1 cellular context compared by ENCODE assay signal in the genomic region with DNA sequence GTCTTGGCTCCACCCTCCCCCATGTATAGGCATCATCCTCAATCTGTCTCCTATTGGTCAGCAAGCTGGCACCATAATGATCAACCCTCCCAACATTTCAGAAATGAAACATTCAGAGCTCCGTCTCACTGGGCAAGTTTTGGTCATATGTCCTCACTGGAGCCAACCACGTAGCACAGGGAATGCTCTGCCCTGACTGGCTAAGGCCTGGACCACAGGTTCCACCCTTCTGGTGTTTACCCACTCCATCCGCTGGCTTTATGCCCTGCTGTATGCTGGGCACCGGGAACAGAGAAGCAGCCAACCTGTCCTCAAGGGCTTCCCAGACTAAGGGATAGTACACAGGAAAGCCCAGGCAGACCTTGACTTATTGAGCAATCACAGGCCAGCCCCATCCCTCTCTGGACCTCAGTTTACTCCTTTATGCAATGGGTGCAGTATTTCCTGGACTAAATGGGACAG.
TF ChIP-seq lines count a peak whose summit lies in the region.

No MANE protein-coding gene starts in this region.

TF ChIP-seq in IMR-90, 13 proteins besides CTCF, POLR2A, EP300 and RAD21 (continued from another document):
- peak; percentile 66 for TF ChIP-seq USF2 (IDR thresholded peaks at IDR 0.05; ENCODE audit: low read depth, low read length)
- no peak; the same call in 1 of the 2 replicates for TF ChIP-seq RFX5 (IDR thresholded peaks at IDR 0.05; ENCODE audit: low read depth, low read length)
- no peak for TF ChIP-seq SMC3 (IDR thresholded peaks at IDR 0.05; ENCODE audit: low read depth, low read length)
- TF ChIP-seq, protein P1, sequence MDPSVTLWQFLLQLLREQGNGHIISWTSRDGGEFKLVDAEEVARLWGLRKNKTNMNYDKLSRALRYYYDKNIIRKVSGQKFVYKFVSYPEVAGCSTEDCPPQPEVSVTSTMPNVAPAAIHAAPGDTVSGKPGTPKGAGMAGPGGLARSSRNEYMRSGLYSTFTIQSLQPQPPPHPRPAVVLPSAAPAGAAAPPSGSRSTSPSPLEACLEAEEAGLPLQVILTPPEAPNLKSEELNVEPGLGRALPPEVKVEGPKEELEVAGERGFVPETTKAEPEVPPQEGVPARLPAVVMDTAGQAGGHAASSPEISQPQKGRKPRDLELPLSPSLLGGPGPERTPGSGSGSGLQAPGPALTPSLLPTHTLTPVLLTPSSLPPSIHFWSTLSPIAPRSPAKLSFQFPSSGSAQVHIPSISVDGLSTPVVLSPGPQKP (IDR thresholded peaks at IDR 0.05; ENCODE audit: borderline replicate concordance, low read depth, low read length) = no peak
- TF ChIP-seq BHLHE40 (IDR thresholded peaks at IDR 0.05; ENCODE audit: low read depth, low read length) = no peak
- no peak for TF ChIP-seq NFE2L2 (IDR thresholded peaks at IDR 0.05; ENCODE audit: low read depth, low read length)
- TF ChIP-seq RCOR1 (IDR thresholded peaks at IDR 0.05; ENCODE audit: insufficient replicate concordance, low read length) = no peak
